1 cellular context compared by ENCODE assay signal in the genomic region with DNA sequence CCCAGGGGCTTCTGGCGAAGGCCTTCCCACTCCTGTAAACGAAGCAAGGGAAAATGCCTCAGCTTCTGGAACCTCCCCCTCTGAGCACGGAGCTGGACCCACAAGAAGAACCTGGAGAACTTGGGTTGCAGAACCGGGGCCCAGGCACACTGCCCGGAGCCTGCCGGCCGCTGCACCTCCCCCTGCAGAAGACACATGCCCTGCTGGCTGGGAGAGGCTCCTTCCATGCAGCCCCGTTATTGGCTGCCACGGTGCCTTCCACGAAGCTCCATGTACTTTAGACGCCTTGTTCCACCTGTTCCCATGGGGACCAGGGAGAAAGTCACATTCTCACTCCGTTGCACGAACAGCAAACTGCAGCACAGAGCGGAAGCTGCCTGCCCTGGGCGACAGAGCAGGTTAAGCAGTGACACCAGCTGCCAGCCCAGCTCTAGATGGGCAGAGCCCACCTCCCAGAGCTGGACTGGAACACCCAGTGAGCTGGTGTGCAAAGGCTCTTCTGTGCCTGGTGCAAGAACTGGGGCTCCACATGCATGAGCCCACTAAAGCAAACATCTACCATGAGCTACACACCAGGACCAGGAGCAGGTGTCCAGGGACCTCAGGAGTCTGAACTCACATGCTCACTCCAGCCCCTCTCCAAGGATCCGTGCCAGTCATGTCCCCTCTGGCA.
TF ChIP-seq lines count a peak whose summit lies in the region.

No MANE protein-coding gene starts in this region.

TF ChIP-seq in IMR-90, 13 proteins besides CTCF, POLR2A, EP300 and RAD21 (continued from another document):
- TF ChIP-seq RCOR1 (IDR thresholded peaks at IDR 0.05; ENCODE audit: insufficient replicate concordance, low read length) (no peak), BHLHE40 (IDR thresholded peaks at IDR 0.05; ENCODE audit: low read depth, low read length) (no peak), RFX5 (IDR thresholded peaks at IDR 0.05; ENCODE audit: low read depth, low read length) (no peak), CHD1 (IDR thresholded peaks at IDR 0.05; ENCODE audit: low read depth, low read length) (no peak)
- TF ChIP-seq, protein P1, sequence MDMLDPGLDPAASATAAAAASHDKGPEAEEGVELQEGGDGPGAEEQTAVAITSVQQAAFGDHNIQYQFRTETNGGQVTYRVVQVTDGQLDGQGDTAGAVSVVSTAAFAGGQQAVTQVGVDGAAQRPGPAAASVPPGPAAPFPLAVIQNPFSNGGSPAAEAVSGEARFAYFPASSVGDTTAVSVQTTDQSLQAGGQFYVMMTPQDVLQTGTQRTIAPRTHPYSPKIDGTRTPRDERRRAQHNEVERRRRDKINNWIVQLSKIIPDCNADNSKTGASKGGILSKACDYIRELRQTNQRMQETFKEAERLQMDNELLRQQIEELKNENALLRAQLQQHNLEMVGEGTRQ (IDR thresholded peaks at IDR 0.05; ENCODE audit: low read depth, low read length) = no peak
